In the genomic region with DNA sequence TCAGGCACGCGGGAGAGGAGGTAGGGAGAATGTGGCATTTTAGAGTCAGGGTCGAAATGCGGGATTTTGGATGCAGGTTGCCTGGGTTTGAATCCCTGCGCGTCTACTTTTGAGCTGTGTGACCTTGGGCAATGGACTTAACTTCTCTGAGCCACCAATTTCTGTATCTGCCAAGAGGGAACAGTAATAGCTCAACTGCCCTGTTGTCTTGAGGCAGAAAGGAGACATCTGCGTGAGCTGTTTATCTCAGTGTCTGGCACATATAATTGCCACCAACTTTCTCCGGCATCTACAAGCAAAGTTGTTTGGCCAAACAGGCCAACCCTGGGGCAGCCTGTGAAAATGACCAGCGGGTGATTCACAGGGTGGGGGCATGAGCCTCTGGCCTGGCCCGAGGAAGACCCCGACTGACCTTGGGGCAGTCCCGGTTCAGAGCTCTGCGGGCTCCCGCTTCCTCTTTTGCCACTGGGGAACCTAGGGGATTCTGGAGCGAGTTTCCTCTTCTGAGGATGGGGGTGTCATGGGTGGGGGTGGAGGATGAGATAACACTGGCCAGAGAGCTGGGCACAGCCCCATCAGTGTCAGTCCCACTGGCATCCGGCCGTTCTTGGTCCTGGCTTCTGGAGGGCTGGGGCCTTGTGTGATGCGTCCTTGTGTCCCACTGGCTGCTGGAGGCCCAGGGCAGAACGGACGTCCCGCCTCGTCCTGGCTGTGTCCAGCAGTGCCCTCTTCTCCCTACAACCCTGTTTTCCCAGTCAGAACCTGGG, we compare ENCODE assay signal across 1 cellular context.
TF ChIP-seq lines count a peak whose summit lies in the region.

No MANE protein-coding gene starts in this region.

TF ChIP-seq in GM12878, 131 proteins besides CTCF, POLR2A, EP300 and RAD21 (continues in another document):
- TF ChIP-seq RFX5 (IDR thresholded peaks at IDR 0.05; ENCODE audit: low read depth, low read length) (no peak), IKZF2 (IDR thresholded peaks at IDR 0.05) (peak; percentile 91 to 92), EGR1 (IDR thresholded peaks at IDR 0.05; ENCODE audit: borderline replicate concordance in 1 of 2, low read depth in 2 of 2, low read length in 2 of 2) (peak in 1 of 2 experiments; percentile 39; a peak in 1 of 3 replicates), POLR2AphosphoS2 (IDR thresholded peaks at IDR 0.05; ENCODE audit: low read depth, low read length) (no peak), TCF12 (IDR thresholded peaks at IDR 0.05; ENCODE audit: low read depth, low read length) (0 out of 2 replicates have a peak, but pooled peaks have one; percentile 22), PML (IDR thresholded peaks at IDR 0.05; ENCODE audit: low read length) (no peak), CHD4 (IDR thresholded peaks at IDR 0.05) (no peak), SUZ12 (IDR thresholded peaks at IDR 0.05; ENCODE audit: unreplicated experiment) (no peak), RAD51 (IDR thresholded peaks at IDR 0.05) (no peak), BACH1 (IDR thresholded peaks at IDR 0.05; ENCODE audit: borderline replicate concordance) (no peak; the same call in none of the 2 replicates), BRCA1 (IDR thresholded peaks at IDR 0.05; ENCODE audit: low read depth, low read length) (no peak), KAT2A (conservative IDR thresholded peaks at IDR 0.05; ENCODE audit: control insufficient read depth, low read depth, low read length) (no peak), ZNF24 (IDR thresholded peaks at IDR 0.05) (no peak), TBL1XR1 (IDR thresholded peaks at IDR 0.05; ENCODE audit: low read depth, low read length) (peak; percentile 93), JUNB (IDR thresholded peaks at IDR 0.05) (peak; percentile 12; the same call in 1 of the 2 replicates), SRF (IDR thresholded peaks at IDR 0.05; ENCODE audit: low read depth in 2 of 2, low read length in 2 of 2) (no peak)
- TF ChIP-seq, protein P1, sequence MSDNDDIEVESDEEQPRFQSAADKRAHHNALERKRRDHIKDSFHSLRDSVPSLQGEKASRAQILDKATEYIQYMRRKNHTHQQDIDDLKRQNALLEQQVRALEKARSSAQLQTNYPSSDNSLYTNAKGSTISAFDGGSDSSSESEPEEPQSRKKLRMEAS (IDR thresholded peaks at IDR 0.05; ENCODE audit: low read depth, low read length): no peak
- TF ChIP-seq, protein P2, sequence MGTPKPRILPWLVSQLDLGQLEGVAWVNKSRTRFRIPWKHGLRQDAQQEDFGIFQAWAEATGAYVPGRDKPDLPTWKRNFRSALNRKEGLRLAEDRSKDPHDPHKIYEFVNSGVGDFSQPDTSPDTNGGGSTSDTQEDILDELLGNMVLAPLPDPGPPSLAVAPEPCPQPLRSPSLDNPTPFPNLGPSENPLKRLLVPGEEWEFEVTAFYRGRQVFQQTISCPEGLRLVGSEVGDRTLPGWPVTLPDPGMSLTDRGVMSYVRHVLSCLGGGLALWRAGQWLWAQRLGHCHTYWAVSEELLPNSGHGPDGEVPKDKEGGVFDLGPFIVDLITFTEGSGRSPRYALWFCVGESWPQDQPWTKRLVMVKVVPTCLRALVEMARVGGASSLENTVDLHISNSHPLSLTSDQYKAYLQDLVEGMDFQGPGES (IDR thresholded peaks at IDR 0.05): no peak
- TF ChIP-seq, protein P3, sequence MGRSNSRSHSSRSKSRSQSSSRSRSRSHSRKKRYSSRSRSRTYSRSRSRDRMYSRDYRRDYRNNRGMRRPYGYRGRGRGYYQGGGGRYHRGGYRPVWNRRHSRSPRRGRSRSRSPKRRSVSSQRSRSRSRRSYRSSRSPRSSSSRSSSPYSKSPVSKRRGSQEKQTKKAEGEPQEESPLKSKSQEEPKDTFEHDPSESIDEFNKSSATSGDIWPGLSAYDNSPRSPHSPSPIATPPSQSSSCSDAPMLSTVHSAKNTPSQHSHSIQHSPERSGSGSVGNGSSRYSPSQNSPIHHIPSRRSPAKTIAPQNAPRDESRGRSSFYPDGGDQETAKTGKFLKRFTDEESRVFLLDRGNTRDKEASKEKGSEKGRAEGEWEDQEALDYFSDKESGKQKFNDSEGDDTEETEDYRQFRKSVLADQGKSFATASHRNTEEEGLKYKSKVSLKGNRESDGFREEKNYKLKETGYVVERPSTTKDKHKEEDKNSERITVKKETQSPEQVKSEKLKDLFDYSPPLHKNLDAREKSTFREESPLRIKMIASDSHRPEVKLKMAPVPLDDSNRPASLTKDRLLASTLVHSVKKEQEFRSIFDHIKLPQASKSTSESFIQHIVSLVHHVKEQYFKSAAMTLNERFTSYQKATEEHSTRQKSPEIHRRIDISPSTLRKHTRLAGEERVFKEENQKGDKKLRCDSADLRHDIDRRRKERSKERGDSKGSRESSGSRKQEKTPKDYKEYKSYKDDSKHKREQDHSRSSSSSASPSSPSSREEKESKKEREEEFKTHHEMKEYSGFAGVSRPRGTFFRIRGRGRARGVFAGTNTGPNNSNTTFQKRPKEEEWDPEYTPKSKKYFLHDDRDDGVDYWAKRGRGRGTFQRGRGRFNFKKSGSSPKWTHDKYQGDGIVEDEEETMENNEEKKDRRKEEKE (IDR thresholded peaks at IDR 0.05): no peak
- TF ChIP-seq, protein P4, sequence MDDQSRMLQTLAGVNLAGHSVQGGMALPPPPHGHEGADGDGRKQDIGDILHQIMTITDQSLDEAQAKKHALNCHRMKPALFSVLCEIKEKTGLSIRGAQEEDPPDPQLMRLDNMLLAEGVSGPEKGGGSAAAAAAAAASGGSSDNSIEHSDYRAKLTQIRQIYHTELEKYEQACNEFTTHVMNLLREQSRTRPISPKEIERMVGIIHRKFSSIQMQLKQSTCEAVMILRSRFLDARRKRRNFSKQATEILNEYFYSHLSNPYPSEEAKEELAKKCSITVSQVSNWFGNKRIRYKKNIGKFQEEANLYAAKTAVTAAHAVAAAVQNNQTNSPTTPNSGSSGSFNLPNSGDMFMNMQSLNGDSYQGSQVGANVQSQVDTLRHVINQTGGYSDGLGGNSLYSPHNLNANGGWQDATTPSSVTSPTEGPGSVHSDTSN (IDR thresholded peaks at IDR 0.05; ENCODE audit: insufficient replicate concordance, low read depth, low read length): no peak
- TF ChIP-seq, protein P5, sequence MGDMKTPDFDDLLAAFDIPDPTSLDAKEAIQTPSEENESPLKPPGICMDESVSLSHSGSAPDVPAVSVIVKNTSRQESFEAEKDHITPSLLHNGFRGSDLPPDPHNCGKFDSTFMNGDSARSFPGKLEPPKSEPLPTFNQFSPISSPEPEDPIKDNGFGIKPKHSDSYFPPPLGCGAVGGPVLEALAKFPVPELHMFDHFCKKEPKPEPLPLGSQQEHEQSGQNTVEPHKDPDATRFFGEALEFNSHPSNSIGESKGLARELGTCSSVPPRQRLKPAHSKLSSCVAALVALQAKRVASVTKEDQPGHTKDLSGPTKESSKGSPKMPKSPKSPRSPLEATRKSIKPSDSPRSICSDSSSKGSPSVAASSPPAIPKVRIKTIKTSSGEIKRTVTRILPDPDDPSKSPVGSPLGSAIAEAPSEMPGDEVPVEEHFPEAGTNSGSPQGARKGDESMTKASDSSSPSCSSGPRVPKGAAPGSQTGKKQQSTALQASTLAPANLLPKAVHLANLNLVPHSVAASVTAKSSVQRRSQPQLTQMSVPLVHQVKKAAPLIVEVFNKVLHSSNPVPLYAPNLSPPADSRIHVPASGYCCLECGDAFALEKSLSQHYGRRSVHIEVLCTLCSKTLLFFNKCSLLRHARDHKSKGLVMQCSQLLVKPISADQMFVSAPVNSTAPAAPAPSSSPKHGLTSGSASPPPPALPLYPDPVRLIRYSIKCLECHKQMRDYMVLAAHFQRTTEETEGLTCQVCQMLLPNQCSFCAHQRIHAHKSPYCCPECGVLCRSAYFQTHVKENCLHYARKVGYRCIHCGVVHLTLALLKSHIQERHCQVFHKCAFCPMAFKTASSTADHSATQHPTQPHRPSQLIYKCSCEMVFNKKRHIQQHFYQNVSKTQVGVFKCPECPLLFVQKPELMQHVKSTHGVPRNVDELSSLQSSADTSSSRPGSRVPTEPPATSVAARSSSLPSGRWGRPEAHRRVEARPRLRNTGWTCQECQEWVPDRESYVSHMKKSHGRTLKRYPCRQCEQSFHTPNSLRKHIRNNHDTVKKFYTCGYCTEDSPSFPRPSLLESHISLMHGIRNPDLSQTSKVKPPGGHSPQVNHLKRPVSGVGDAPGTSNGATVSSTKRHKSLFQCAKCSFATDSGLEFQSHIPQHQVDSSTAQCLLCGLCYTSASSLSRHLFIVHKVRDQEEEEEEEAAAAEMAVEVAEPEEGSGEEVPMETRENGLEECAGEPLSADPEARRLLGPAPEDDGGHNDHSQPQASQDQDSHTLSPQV (IDR thresholded peaks at IDR 0.05): no peak
- TF ChIP-seq, protein P6, sequence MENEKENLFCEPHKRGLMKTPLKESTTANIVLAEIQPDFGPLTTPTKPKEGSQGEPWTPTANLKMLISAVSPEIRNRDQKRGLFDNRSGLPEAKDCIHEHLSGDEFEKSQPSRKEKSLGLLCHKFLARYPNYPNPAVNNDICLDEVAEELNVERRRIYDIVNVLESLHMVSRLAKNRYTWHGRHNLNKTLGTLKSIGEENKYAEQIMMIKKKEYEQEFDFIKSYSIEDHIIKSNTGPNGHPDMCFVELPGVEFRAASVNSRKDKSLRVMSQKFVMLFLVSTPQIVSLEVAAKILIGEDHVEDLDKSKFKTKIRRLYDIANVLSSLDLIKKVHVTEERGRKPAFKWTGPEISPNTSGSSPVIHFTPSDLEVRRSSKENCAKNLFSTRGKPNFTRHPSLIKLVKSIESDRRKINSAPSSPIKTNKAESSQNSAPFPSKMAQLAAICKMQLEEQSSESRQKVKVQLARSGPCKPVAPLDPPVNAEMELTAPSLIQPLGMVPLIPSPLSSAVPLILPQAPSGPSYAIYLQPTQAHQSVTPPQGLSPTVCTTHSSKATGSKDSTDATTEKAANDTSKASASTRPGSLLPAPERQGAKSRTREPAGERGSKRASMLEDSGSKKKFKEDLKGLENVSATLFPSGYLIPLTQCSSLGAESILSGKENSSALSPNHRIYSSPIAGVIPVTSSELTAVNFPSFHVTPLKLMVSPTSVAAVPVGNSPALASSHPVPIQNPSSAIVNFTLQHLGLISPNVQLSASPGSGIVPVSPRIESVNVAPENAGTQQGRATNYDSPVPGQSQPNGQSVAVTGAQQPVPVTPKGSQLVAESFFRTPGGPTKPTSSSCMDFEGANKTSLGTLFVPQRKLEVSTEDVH (IDR thresholded peaks at IDR 0.05; ENCODE audit: low read depth, partially characterized antibody): no peak
- TF ChIP-seq, protein P7, sequence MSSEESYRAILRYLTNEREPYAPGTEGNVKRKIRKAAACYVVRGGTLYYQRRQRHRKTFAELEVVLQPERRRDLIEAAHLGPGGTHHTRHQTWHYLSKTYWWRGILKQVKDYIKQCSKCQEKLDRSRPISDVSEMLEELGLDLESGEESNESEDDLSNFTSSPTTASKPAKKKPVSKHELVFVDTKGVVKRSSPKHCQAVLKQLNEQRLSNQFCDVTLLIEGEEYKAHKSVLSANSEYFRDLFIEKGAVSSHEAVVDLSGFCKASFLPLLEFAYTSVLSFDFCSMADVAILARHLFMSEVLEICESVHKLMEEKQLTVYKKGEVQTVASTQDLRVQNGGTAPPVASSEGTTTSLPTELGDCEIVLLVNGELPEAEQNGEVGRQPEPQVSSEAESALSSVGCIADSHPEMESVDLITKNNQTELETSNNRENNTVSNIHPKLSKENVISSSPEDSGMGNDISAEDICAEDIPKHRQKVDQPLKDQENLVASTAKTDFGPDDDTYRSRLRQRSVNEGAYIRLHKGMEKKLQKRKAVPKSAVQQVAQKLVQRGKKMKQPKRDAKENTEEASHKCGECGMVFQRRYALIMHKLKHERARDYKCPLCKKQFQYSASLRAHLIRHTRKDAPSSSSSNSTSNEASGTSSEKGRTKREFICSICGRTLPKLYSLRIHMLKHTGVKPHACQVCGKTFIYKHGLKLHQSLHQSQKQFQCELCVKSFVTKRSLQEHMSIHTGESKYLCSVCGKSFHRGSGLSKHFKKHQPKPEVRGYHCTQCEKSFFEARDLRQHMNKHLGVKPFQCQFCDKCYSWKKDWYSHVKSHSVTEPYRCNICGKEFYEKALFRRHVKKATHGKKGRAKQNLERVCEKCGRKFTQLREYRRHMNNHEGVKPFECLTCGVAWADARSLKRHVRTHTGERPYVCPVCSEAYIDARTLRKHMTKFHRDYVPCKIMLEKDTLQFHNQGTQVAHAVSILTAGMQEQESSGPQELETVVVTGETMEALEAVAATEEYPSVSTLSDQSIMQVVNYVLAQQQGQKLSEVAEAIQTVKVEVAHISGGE (CRISPR knock-in tag; IDR thresholded peaks at IDR 0.05): no peak
- TF ChIP-seq, protein P8, sequence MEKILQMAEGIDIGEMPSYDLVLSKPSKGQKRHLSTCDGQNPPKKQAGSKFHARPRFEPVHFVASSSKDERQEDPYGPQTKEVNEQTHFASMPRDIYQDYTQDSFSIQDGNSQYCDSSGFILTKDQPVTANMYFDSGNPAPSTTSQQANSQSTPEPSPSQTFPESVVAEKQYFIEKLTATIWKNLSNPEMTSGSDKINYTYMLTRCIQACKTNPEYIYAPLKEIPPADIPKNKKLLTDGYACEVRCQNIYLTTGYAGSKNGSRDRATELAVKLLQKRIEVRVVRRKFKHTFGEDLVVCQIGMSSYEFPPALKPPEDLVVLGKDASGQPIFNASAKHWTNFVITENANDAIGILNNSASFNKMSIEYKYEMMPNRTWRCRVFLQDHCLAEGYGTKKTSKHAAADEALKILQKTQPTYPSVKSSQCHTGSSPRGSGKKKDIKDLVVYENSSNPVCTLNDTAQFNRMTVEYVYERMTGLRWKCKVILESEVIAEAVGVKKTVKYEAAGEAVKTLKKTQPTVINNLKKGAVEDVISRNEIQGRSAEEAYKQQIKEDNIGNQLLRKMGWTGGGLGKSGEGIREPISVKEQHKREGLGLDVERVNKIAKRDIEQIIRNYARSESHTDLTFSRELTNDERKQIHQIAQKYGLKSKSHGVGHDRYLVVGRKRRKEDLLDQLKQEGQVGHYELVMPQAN (conservative IDR thresholded peaks at IDR 0.05): peak; percentile 40; the same call in 1 of the 2 replicates
- TF ChIP-seq, protein P9, sequence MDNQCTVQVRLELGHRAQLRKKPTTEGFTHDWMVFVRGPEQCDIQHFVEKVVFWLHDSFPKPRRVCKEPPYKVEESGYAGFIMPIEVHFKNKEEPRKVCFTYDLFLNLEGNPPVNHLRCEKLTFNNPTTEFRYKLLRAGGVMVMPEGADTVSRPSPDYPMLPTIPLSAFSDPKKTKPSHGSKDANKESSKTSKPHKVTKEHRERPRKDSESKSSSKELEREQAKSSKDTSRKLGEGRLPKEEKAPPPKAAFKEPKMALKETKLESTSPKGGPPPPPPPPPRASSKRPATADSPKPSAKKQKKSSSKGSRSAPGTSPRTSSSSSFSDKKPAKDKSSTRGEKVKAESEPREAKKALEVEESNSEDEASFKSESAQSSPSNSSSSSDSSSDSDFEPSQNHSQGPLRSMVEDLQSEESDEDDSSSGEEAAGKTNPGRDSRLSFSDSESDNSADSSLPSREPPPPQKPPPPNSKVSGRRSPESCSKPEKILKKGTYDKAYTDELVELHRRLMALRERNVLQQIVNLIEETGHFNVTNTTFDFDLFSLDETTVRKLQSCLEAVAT (IDR thresholded peaks at IDR 0.05): 0 out of 2 replicates have a peak, but pooled peaks have one; percentile 44
